ENCODE assay signal across 8 cellular contexts in the genomic region with DNA sequence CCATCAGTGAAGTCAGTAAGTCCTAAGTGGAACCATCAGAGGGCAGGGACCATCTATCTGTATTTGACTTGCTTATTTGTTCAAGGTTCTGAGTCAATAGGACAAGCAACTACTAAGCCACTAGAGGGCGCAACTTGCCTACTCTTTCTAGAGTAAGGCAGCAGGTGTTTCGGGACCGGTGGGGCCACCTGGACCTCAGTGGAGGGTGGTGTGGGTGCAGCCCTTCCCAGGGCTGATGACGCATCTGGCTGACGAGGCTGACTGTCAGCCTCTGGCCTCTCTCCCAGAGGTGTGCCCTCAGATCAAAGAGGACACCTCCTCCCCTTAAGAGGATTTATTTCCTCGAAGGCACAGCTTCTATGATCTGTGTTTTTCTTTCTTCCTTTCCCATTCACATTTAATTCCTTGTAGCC. TPM values are rescaled to one million over a fixed set of nuclear protein-coding genes. Genes with fewer than 3 reads are reported as not detected.
DNase-seq lines count a peak whose midpoint lies in the region; ATAC-seq and TF ChIP-seq lines count a peak whose summit lies in the region.

No MANE protein-coding gene starts in this region.

- 7 to 18% methylated on average over 6 of the region's 6 CpGs for WGBS in esophagus, 2 donors

- H3K4me3 ChIP-seq in PC-9 = no peak overlapping the region
- H3K4me3 ChIP-seq in esophagus (ENCODE audit: low read depth in 1 of 2, low read length in 2 of 2) = no peak overlapping the region
- H3K4me3 ChIP-seq in naive thymus-derived CD4-positive, alpha-beta T cell (ENCODE audit: low read length) = no peak overlapping the region

- H4K20me1 ChIP-seq in PC-9 (ENCODE audit: insufficient read depth) = no peaks in the 10 kb centered on the region

- peak overlapping the region in 5 of 10 donors; percentile 1 to 15 (median 3) for H3K4me3 Mint-ChIP-seq in naive thymus-derived CD4-positive, alpha-beta T cell

- no peak overlapping the region for H2AFZ ChIP-seq in PC-9

- peak; percentile 67 for ATAC-seq in GM21717 (IDR thresholded peaks at IDR 0.05; ENCODE audit: unreplicated experiment)
- ATAC-seq in naive thymus-derived CD4-positive, alpha-beta T cell = peak; percentile 99

- CTCF ChIA-PET in PC-9 (lab: Charles Lee) = interaction anchor here (0.6 to 0.7 kb wide), 3 partner anchors 182 to 558 kb away, joined by 4 to 8 read pairs (median 6); no protein-coding TSS in a partner anchor
- CTCF ChIA-PET in naive thymus-derived CD4-positive, alpha-beta T cell (lab: Charles Lee) = interaction anchor here (0.6 to 2.6 kb wide), 17 partner anchors 9 to 191 kb away, joined by 3 to 26 read pairs (median 4); no protein-coding TSS in a partner anchor

- H3K36me3 ChIP-seq in PC-9 (ENCODE audit: low read depth) = no peaks in the 10 kb centered on the region
- peaks cover 0 to 2% of the 10 kb centered on the region in 2 donors for H3K36me3 ChIP-seq in esophagus (ENCODE audit: control insufficient read depth in 2 of 2, insufficient read depth in 2 of 2, low read length in 1 of 2)
- no peaks in the 10 kb centered on the region for H3K36me3 ChIP-seq in naive thymus-derived CD4-positive, alpha-beta T cell (ENCODE audit: control insufficient read depth in 2 of 3, insufficient read depth in 3 of 3, low read length in 3 of 3)

- H3K4me1 ChIP-seq in PC-9 (replicated peaks; ENCODE audit: insufficient read depth) (peaks cover 9% of the 10 kb centered on the region), esophagus (ENCODE audit: control insufficient read depth in 2 of 2, insufficient read depth in 2 of 2, low read length in 1 of 2) (peaks cover 0 to 1% of the 10 kb centered on the region in 2 donors)
- peaks cover 18 to 19% of the 10 kb centered on the region in 2 donors for H3K4me1 ChIP-seq in naive thymus-derived CD4-positive, alpha-beta T cell (ENCODE audit: control insufficient read depth in 2 of 2, insufficient read depth in 2 of 2, low read length in 2 of 2)

- H3K4me1 Mint-ChIP-seq in naive thymus-derived CD4-positive, alpha-beta T cell = peaks cover 11 to 42% (median 39%) of the 10 kb centered on the region in 7 donors

- BruUV-seq in PC-9 (replicated peaks; lab: Mats Ljungman, UMichigan) = no TSS peak

- intact Hi-C loops in PC-9 (cut with micrococcal nuclease; ENCODE audit: unreplicated experiment) = loop anchor here (1.0 to 5.0 kb wide), 3 partner anchors 68 to 786 kb away; no protein-coding TSS in a partner anchor
- intact Hi-C loops in naive thymus-derived CD4-positive, alpha-beta T cell (cut with micrococcal nuclease) = loop anchor here (1.0 to 2.0 kb wide), 8 partner anchors 15 to 444 kb away; a partner anchor contains a TSS

- peaks cover 7% of the 10 kb centered on the region; the same call in 1 of the 2 replicates for H3F3A ChIP-seq in PC-9 (ENCODE audit: insufficient read depth, low read depth)

- H3K27me3 Mint-ChIP-seq in naive thymus-derived CD4-positive, alpha-beta T cell = no peaks in the 10 kb centered on the region

- peaks cover 0 to 23% (median 11%) of the 10 kb centered on the region in 5 donors for H3K36me3 Mint-ChIP-seq in naive thymus-derived CD4-positive, alpha-beta T cell

- H3K27ac ChIP-seq in PC-9 (peak overlapping the region; percentile 66), esophagus (ENCODE audit: low read depth in 2 of 2, low read length in 1 of 2) (peak overlapping the region; percentile 55 to 67)
- peak overlapping the region; percentile 74 for H3K27ac ChIP-seq in naive thymus-derived CD4-positive, alpha-beta T cell (ENCODE audit: low read depth, low read length)

- H3K4me2 ChIP-seq in PC-9 = peak overlapping the region; percentile 47

- H3K9me3 ChIP-seq in PC-9 (ENCODE audit: insufficient read depth, low read depth) = no peaks in the 10 kb centered on the region
- H3K9me3 ChIP-seq in esophagus (ENCODE audit: control insufficient read depth in 2 of 2, insufficient read depth in 1 of 2, low read depth in 1 of 2, low read length in 1 of 2) = no peaks in the 10 kb centered on the region
- H3K9me3 ChIP-seq in naive thymus-derived CD4-positive, alpha-beta T cell (ENCODE audit: control insufficient read depth in 2 of 3, low read length in 3 of 3) = no peaks in the 10 kb centered on the region

- no peaks in the 10 kb centered on the region for H3K27me3 ChIP-seq in PC-9 (ENCODE audit: insufficient read depth, low read depth)
- no peaks in the 10 kb centered on the region for H3K27me3 ChIP-seq in esophagus (ENCODE audit: control insufficient read depth in 1 of 2, insufficient read depth in 2 of 2, low read length in 2 of 2)
- no peaks in the 10 kb centered on the region for H3K27me3 ChIP-seq in naive thymus-derived CD4-positive, alpha-beta T cell (ENCODE audit: control insufficient read depth in 2 of 2, insufficient read depth in 2 of 2, low read length in 2 of 2)

- H3K27ac Mint-ChIP-seq in naive thymus-derived CD4-positive, alpha-beta T cell = peak overlapping the region; percentile 16 to 92 (median 83)

- no peaks in the 10 kb centered on the region for H3K9me2 ChIP-seq in PC-9 (ENCODE audit: insufficient read depth)

- TF ChIP-seq CTCF in LNCAP (IDR thresholded peaks at IDR 0.05) = peak; percentile 79
- TF ChIP-seq CTCF in PC-9 (conservative IDR thresholded peaks at IDR 0.05) = peak; percentile 81

- POLR2A ChIA-PET in PC-9 (lab: Charles Lee; ENCODE audit: unreplicated experiment) = interaction anchor here (0.5 kb wide), 1 partner anchor 943 kb away, joined by 3 read pairs; no protein-coding TSS in a partner anchor
- POLR2A ChIA-PET in naive thymus-derived CD4-positive, alpha-beta T cell (lab: Charles Lee) = interaction anchor here (0.6 to 1.4 kb wide), 6 partner anchors 8 to 181 kb away, joined by 3 to 4 read pairs (median 3); a partner anchor contains a TSS

- H3K9me3 Mint-ChIP-seq in naive thymus-derived CD4-positive, alpha-beta T cell = no peaks in the 10 kb centered on the region

- 0 out of 2 replicates have a peak, but pooled peaks cover 2% of the 10 kb centered on the region for H3K79me2 ChIP-seq in PC-9 (ENCODE audit: low read depth)

- DNase-seq in DMS 273 (lab: John Stamatoyannopoulos, UW; ENCODE audit: unreplicated experiment) (peak; percentile 95), PC-9 (peak; percentile 91 to 96), activated T-cell treated with anti-CD3 and anti-CD28 coated beads for 48 hours (ENCODE audit: low read depth) (peak; percentile 70)
- DNase-seq in naive thymus-derived CD4-positive, alpha-beta T cell = peak; percentile 50 to 92 (median 84)
- DNase-seq in stimulated activated naive CD4-positive, alpha-beta T cell treated with Interleukin-2 at 50 U/mL for 16 hours (lab: John Stamatoyannopoulos, UW) = peak; percentile 81

RNA-seq across cellular contexts. Expression of a gene that starts 6.6 kb away (rescaled TPM):
- total RNA-seq in PC-9 (2021) = 20.1 and 23.6 TPM in 2 replicates
- 10 to 100 TPM; 55.8 to 77.1 TPM for polyA plus RNA-seq in esophagus
- total RNA-seq in naive thymus-derived CD4-positive, alpha-beta T cell = 10 to 100 TPM in 1 of 5 experiments, 1 to 10 TPM in 4; 1.3 to 22.5 (median 5.8) TPM
- polyA plus RNA-seq in naive thymus-derived CD4-positive, alpha-beta T cell = 1 to 10 TPM; 5.0 to 5.6 TPM

RNA-seq across cellular contexts. Expression of a gene that starts 15.1 kb away (rescaled TPM):
- total RNA-seq in PC-9 (2021) = 14.7 and 15.1 TPM in 2 replicates
- 10 to 100 TPM in 1 of 2 donors, 1 to 10 TPM in 1; 9.2 to 13.2 TPM for polyA plus RNA-seq in esophagus
- 10 to 100 TPM; 12.3 to 34.0 (median 15.1) TPM for total RNA-seq in naive thymus-derived CD4-positive, alpha-beta T cell
- polyA plus RNA-seq in naive thymus-derived CD4-positive, alpha-beta T cell = 1 to 10 TPM; 3.8 to 6.8 TPM
